In the genomic region with DNA sequence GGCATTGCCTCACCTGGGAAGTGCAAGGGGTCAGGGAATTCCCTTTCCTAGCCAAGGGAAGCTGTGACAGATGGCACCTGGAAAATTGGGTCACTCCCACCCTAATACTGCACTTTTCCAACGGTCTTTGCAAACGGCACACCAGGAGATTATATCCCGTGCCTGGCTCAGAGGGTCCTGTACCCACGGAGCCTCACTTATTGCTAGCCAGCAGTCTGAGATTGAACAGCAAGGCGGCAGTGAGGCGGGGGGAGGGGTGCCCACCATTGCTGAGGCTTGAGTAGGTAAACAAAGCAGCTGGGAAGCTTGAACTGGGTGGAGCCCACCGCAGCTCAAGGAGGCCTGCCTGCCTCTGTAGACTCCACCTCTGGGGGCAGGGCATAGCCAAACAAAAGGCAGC, we compare ENCODE assay signal across 3 cellular contexts. TPM values are rescaled to one million over a fixed set of nuclear protein-coding genes. Genes with fewer than 3 reads are reported as not detected.
A peak's percentile ranks its signal among the peaks of the same experiment; 100 is the strongest.
DNase-seq lines count a peak whose midpoint lies in the region; ATAC-seq and TF ChIP-seq lines count a peak whose summit lies in the region.
"Not testable (repeated sequence)": the region's sequence is repeated elsewhere in the genome, so short reads cannot be mapped to it uniquely, and the experiment has no call there.

No MANE protein-coding gene starts in this region.

- ATAC-seq in T-helper 17 cell, result not testable (repeated sequence)

- peaks cover 11% of the 10 kb centered on the region for H3K9me3 Mint-ChIP-seq in osteocyte (ENCODE audit: unreplicated experiment)

- H3K36me3 Mint-ChIP-seq in T-helper 17 cell (ENCODE audit: low read depth), result peaks cover 21% of the 10 kb centered on the region
- not testable (repeated sequence) for H3K36me3 Mint-ChIP-seq in osteocyte (ENCODE audit: unreplicated experiment)

- peak overlapping the region; percentile 9 for H3K27ac Mint-ChIP-seq in T-helper 17 cell
- H3K27ac Mint-ChIP-seq in osteocyte (ENCODE audit: unreplicated experiment), result not testable (repeated sequence)

- not testable (repeated sequence) for DNase-seq in T-helper 17 cell
- DNase-seq in mesenteric fat pad (ENCODE audit: low spot score), result peak; percentile 59
- DNase-seq in osteocyte (ENCODE audit: extremely low spot score, unreplicated experiment), result peak; percentile 63

- H3K4me3 Mint-ChIP-seq in T-helper 17 cell; osteocyte (ENCODE audit: unreplicated experiment): not testable (repeated sequence)

- H3K4me1 Mint-ChIP-seq in T-helper 17 cell, result peaks cover 64% of the 10 kb centered on the region
- not testable (repeated sequence) for H3K4me1 Mint-ChIP-seq in osteocyte (ENCODE audit: unreplicated experiment)

- not testable (repeated sequence) for TF ChIP-seq CTCF in osteocyte (IDR thresholded peaks at IDR 0.05)

- not testable (repeated sequence) for H3K9me3 ChIP-seq in T-helper 17 cell (ENCODE audit: control insufficient read depth, low read length, poor library complexity, severe bottlenecking)

- not testable (repeated sequence) for H3K27me3 Mint-ChIP-seq in T-helper 17 cell; osteocyte (ENCODE audit: unreplicated experiment)

RNA-seq across cellular contexts. Expression of gene NLRP1, which starts 11.3 kb away (rescaled TPM):
- total RNA-seq in T-helper 17 cell (100 to 1,000 TPM; 190 to 200 TPM), mesenteric fat pad (23.8 TPM), osteocyte (27.1 and 27.6 TPM in 2 replicates)
